ENCODE assay signal across 13 cellular contexts in the genomic region with DNA sequence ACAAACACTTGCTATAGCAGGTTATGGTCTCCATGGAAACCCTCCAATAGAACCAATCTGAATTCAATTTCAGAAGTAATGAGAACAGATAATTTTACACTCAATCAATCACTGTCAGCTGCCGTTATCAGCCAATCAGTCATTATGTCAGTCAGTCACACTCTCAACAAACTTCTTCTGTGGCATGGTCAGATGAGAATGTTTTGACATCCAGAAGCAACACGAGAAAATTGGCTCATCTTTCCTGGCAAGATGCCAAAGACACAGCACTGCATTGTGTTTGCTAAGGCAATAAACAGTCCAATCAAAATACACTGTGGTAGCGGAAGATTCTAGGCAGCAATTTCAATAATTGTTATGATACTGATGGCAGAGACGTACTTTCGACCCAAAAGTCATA.
DNase-seq lines count a peak whose midpoint lies in the region; ATAC-seq, FAIRE-seq and TF ChIP-seq lines count a peak whose summit lies in the region.
"Had no signal": no experiment of that assay in that cellular context is flagged by ENCODE, and none has a peak within 500 bp of the region (broad histone marks: within the 10 kb centered on the region; RNA-seq: fewer than 3 reads in every experiment).

No MANE protein-coding gene starts in this region.

- no peaks in the 10 kb centered on the region for H3K36me3 Mint-ChIP-seq in endodermal cell (ENCODE audit: low read depth)

- ATAC-seq in GM19397 (IDR thresholded peaks at IDR 0.05; ENCODE audit: unreplicated experiment), result no peak
- ATAC-seq: activated naive CD8-positive, alpha-beta T cell treated with anti-CD3 and anti-CD28 coated beads, Interleukin-2, amount 50 U/mL, for 24 hours had no signal

- no peaks in the 10 kb centered on the region for H3K9me3 ChIP-seq in endodermal cell (ENCODE audit: control insufficient read depth, low read length)
- H3K9me3 ChIP-seq: thoracic aorta had no signal

- no peak for FAIRE-seq in HTR-8/SVneo (lab: Jason Lieb, UNC)

- peak; percentile 38 for DNase-seq in NCI-H1092 (lab: John Stamatoyannopoulos, UW)
- peak; percentile 14 for DNase-seq in OCI-M1 (lab: John Stamatoyannopoulos, UW)
- DNase-seq in dermis microvascular lymphatic vessel endothelial cell (ENCODE audit: low read depth in 2 of 2), result peak; percentile 60 to 94
- DNase-seq in HTR-8/SVneo (ENCODE audit: insufficient read length, low spot score), result no peak
- no peak for DNase-seq in endodermal cell
- no peak for DNase-seq in inferior parietal cortex (ENCODE audit: extremely low spot score)
- DNase-seq: activated naive CD8-positive, alpha-beta T cell treated with anti-CD3 and anti-CD28 coated beads, Interleukin-2, amount 50 U/mL, for 24 hours; Calu3; occipital lobe; T-helper 2 cell had no signal

- H3K9ac ChIP-seq in rectal smooth muscle tissue (ENCODE audit: low read length), result no peak overlapping the region
- no peak overlapping the region for H3K9ac ChIP-seq in endodermal cell (ENCODE audit: extremely low read depth, low read length, poor library complexity, severe bottlenecking)

- no peak overlapping the region for H3K4me3 Mint-ChIP-seq in endodermal cell
- H3K4me3 Mint-ChIP-seq: activated naive CD8-positive, alpha-beta T cell treated with anti-CD3 and anti-CD28 coated beads, Interleukin-2, amount 50 U/mL, for 24 hours had no signal

- peaks cover 35% of the 10 kb centered on the region for H3K4me1 ChIP-seq in rectal smooth muscle tissue (ENCODE audit: control insufficient read depth, insufficient read depth, low read length)
- H3K4me1 ChIP-seq in endodermal cell (ENCODE audit: control insufficient read depth, insufficient read depth, low read length), result no peaks in the 10 kb centered on the region

- H3K27me3 ChIP-seq in rectal smooth muscle tissue (ENCODE audit: control insufficient read depth, insufficient read depth, low read length) (no peaks in the 10 kb centered on the region), endodermal cell (ENCODE audit: control insufficient read depth, insufficient read depth, low read length, poor library complexity, severe bottlenecking) (no peaks in the 10 kb centered on the region)

- no peak for TF ChIP-seq CTCF in endodermal cell (conservative IDR thresholded peaks at IDR 0.05)

- no peaks in the 10 kb centered on the region for H3K9me3 Mint-ChIP-seq in endodermal cell
- H3K9me3 Mint-ChIP-seq: activated naive CD8-positive, alpha-beta T cell treated with anti-CD3 and anti-CD28 coated beads, Interleukin-2, amount 50 U/mL, for 24 hours had no signal

- 90% methylated on average over 5 of the region's 5 CpGs for WGBS in endodermal cell (ENCODE audit: insufficient coverage in 1 of 2, insufficient read length in 1 of 2), 2 experiments

- H3K36me3 ChIP-seq in rectal smooth muscle tissue (ENCODE audit: control insufficient read depth, insufficient read depth, low read length) (no peaks in the 10 kb centered on the region), endodermal cell (ENCODE audit: control insufficient read depth, insufficient read depth, low read length) (no peaks in the 10 kb centered on the region)
- H3K36me3 ChIP-seq: thoracic aorta had no signal

- H3K4me3 ChIP-seq in rectal smooth muscle tissue (ENCODE audit: low read length), result no peak overlapping the region
- no peak overlapping the region for H3K4me3 ChIP-seq in endodermal cell (ENCODE audit: low read length)
- H3K4me3 ChIP-seq: thoracic aorta had no signal

- no peaks in the 10 kb centered on the region for H3K27me3 Mint-ChIP-seq in endodermal cell (ENCODE audit: insufficient read depth)

- H3K27ac Mint-ChIP-seq in endodermal cell, result no peak overlapping the region
- H3K27ac Mint-ChIP-seq: activated naive CD8-positive, alpha-beta T cell treated with anti-CD3 and anti-CD28 coated beads, Interleukin-2, amount 50 U/mL, for 24 hours had no signal

- peaks cover 16% of the 10 kb centered on the region for H3K4me1 Mint-ChIP-seq in endodermal cell
- H3K4me1 Mint-ChIP-seq: activated naive CD8-positive, alpha-beta T cell treated with anti-CD3 and anti-CD28 coated beads, Interleukin-2, amount 50 U/mL, for 24 hours had no signal

- H3K27ac ChIP-seq in rectal smooth muscle tissue (ENCODE audit: low read depth, low read length), result peak overlapping the region; percentile 28
- H3K27ac ChIP-seq in endodermal cell (ENCODE audit: low read depth, low read length), result no peak overlapping the region

Comparison
In these comparisons a context has a peak if more than half of its experiments do, and no peak if none do; other contexts are left out.
1. DNase-seq: peak in NCI-H1092 (single experiment), OCI-M1 (single experiment) and dermis microvascular lymphatic vessel endothelial cell (2 of 2); none in HTR-8/SVneo (single experiment), endodermal cell (single experiment) and inferior parietal cortex (single experiment).